In the genomic region with DNA sequence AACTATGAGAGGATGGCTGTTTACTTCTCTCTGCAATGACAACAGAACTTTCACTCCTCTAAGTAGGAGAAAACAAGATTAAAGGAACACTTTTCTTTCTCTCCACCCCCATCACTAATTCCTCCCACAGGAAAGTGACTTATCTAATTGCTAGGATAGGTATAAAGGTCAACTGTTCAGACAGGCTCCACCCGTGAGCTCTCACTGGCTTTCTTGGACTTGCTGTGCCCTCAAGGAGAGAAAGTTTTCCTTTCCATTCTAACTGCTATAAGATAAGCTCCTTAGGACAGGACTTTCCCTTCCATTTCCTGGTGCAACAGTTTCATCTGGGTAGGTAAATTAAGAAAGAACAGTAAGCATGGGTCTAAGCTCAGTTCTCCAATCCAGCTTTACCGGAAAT, we compare ENCODE assay signal across 19 cellular contexts. TPM values are rescaled to one million over a fixed set of nuclear protein-coding genes. Genes with fewer than 3 reads are reported as not detected.
DNase-seq lines count a peak whose midpoint lies in the region; ATAC-seq, FAIRE-seq and TF ChIP-seq lines count a peak whose summit lies in the region.
"Had no signal": no experiment of that assay in that cellular context is flagged by ENCODE, and none has a peak within 500 bp of the region (broad histone marks: within the 10 kb centered on the region; RNA-seq: fewer than 3 reads in every experiment).

No MANE protein-coding gene starts in this region.

- no peaks in the 10 kb centered on the region for H3K27me3 ChIP-seq in right cardiac atrium (ENCODE audit: control insufficient read depth, insufficient read depth)
- peaks cover 0 to 5% (median 0%) of the 10 kb centered on the region in 9 donors for H3K27me3 ChIP-seq in heart left ventricle
- H3K27me3 ChIP-seq in colonic mucosa = no peaks in the 10 kb centered on the region
- H3K27me3 ChIP-seq in mucosa of rectum (ENCODE audit: control insufficient read depth in 2 of 2, insufficient read depth in 2 of 2, low read length in 2 of 2) = no peaks in the 10 kb centered on the region
- H3K27me3 ChIP-seq: testis had no signal

- intact Hi-C loops in right cardiac atrium (cut with DNase I) = no loop called here
- intact Hi-C loops in heart left ventricle (cut with DNase I) = no loop called here
- intact Hi-C loops in colonic mucosa (cut with DNase I) = no loop called here

- DNase-seq in right cardiac atrium (no peak), heart left ventricle (no peak), colonic mucosa (peak; percentile 67), epidermal melanocyte (ENCODE audit: insufficient read length, low spot score) (no peak), HTR-8/SVneo (ENCODE audit: insufficient read length, low spot score) (no peak), NCI-H526 (lab: John Stamatoyannopoulos, UW) (no peak)
- DNase-seq: 8988T; activated CD4-positive, CD25-positive, alpha-beta regulatory T cell; effector CD8-positive, alpha-beta T cell; hypothalamus; NCI-H187 treated with DMSO at 0.1 percent for 48 hours; NCI-H446; SJCRH30; testis had no signal

- TF ChIP-seq CTCF in heart left ventricle (IDR thresholded peaks at IDR 0.05) = no peak
- TF ChIP-seq CTCF in colonic mucosa (IDR thresholded peaks at IDR 0.05) = no peak

- ATAC-seq in right cardiac atrium (peak; percentile 36 to 84), heart left ventricle (no peak), HG02763 (IDR thresholded peaks at IDR 0.05; ENCODE audit: unreplicated experiment) (no peak)
- ATAC-seq: activated T-helper 17 cell treated with anti-CD3 and anti-CD28 coated beads, Interleukin-2, amount 50 U/mL, for 72 hours had no signal

- no peak for TF ChIP-seq POLR2A in heart left ventricle (IDR thresholded peaks at IDR 0.05)

- H3K9me3 ChIP-seq in right cardiac atrium (ENCODE audit: control insufficient read depth, low read length) = no peaks in the 10 kb centered on the region
- H3K9me3 ChIP-seq in heart left ventricle = no peaks in the 10 kb centered on the region
- no peaks in the 10 kb centered on the region for H3K9me3 ChIP-seq in colonic mucosa
- H3K9me3 ChIP-seq in mucosa of rectum (ENCODE audit: control insufficient read depth in 2 of 2, low read length in 2 of 2) = no peaks in the 10 kb centered on the region
- H3K9me3 ChIP-seq: SJCRH30, testis had no signal

- FAIRE-seq in HTR-8/SVneo (lab: Jason Lieb, UNC) = no peak

- WGBS in right cardiac atrium = 66% methylated on average over 2 of the region's 2 CpGs
- 67 to 78% (median 72%) methylated on average over 2 of the region's 2 CpGs for WGBS in heart left ventricle, 4 donors

- no peaks in the 10 kb centered on the region for H3K4me1 ChIP-seq in right cardiac atrium (ENCODE audit: control insufficient read depth, insufficient read depth, low read length)
- H3K4me1 ChIP-seq in heart left ventricle = peaks cover 0 to 12% (median 0%) of the 10 kb centered on the region in 12 donors
- H3K4me1 ChIP-seq in colonic mucosa = no peaks in the 10 kb centered on the region
- H3K4me1 ChIP-seq in mucosa of rectum (ENCODE audit: control insufficient read depth in 2 of 2, insufficient read depth in 2 of 2, low read length in 2 of 2) = peaks cover 15 to 35% of the 10 kb centered on the region in 2 donors
- H3K4me1 ChIP-seq: SJCRH30 had no signal

- peak overlapping the region in 1 of 2 donors; percentile 64 for H3K9ac ChIP-seq in colonic mucosa (ENCODE audit: low read depth in 2 of 2, low read length in 2 of 2)
- peak overlapping the region in 1 of 2 donors; percentile 16 for H3K9ac ChIP-seq in mucosa of rectum (ENCODE audit: low read depth in 1 of 2, low read length in 2 of 2)

- H3K4me3 ChIP-seq in right cardiac atrium (ENCODE audit: low read length) = no peak overlapping the region
- H3K4me3 ChIP-seq in heart left ventricle = no peak overlapping the region
- no peak overlapping the region for H3K4me3 ChIP-seq in colonic mucosa
- peak overlapping the region; percentile 28 to 32 for H3K4me3 ChIP-seq in mucosa of rectum (ENCODE audit: low read length in 2 of 2)
- H3K4me3 ChIP-seq: cardiac muscle cell, SJCRH30, skin epidermis, testis had no signal

- H3K27ac ChIP-seq in right cardiac atrium (ENCODE audit: low read length) = no peak overlapping the region
- no peak overlapping the region for H3K27ac ChIP-seq in heart left ventricle
- H3K27ac ChIP-seq in colonic mucosa = peak overlapping the region; percentile 81
- H3K27ac ChIP-seq in mucosa of rectum (ENCODE audit: low read depth in 2 of 2, low read length in 2 of 2) = peak overlapping the region; percentile 80 to 83
- H3K27ac ChIP-seq: cardiac muscle cell, SJCRH30, skin epidermis had no signal

- H3K36me3 ChIP-seq in heart left ventricle (no peaks in the 10 kb centered on the region), colonic mucosa (no peaks in the 10 kb centered on the region), mucosa of rectum (ENCODE audit: control insufficient read depth in 2 of 2, insufficient read depth in 2 of 2, low read length in 2 of 2) (no peaks in the 10 kb centered on the region)
- H3K36me3 ChIP-seq: cardiac muscle cell, SJCRH30 had no signal

RNA-seq across cellular contexts. Expression of gene SLC41A2, which starts 4.8 kb away (rescaled TPM):
- 10 to 100 TPM in 2 of 4 donors, 1 to 10 TPM in 2; 7.2 to 15.7 (median 10.1) TPM for total RNA-seq in right cardiac atrium
- polyA plus RNA-seq in right cardiac atrium = 1.2 TPM
- 10 to 100 TPM in 2 of 9 donors, 1 to 10 TPM in 7; 1.3 to 12.8 (median 4.2) TPM for total RNA-seq in heart left ventricle
- 1 to 10 TPM in 1 of 2 donors, under 1 TPM in 1; 0.30 to 1.1 TPM for polyA plus RNA-seq in heart left ventricle
- 10 to 100 TPM; 43.7 to 90.9 TPM for total RNA-seq in colonic mucosa

RNA-seq across cellular contexts. Expression of gene NOPCHAP1, which starts 32.8 kb away (rescaled TPM):
- total RNA-seq in right cardiac atrium (10 to 100 TPM in 1 of 4 donors, 1 to 10 TPM in 3; 6.9 to 11.2 (median 8.9) TPM), heart left ventricle (10 to 100 TPM in 4 of 9 donors, 1 to 10 TPM in 5; 3.5 to 14.5 (median 9.3) TPM), colonic mucosa (10 to 100 TPM in 1 of 2 donors, 1 to 10 TPM in 1; 8.7 to 15.3 TPM)
- polyA plus RNA-seq in right cardiac atrium (5.0 TPM), heart left ventricle (1 to 10 TPM; 5.6 to 7.4 TPM)

Comparison
In these comparisons a context has a peak if more than half of its experiments do, and no peak if none do; other contexts are left out.
1. ATAC-seq: peak in right cardiac atrium (2 of 2); none in heart left ventricle (0 of 4) and HG02763 (single experiment).
2. H3K27ac ChIP-seq: peak in colonic mucosa (single experiment) and mucosa of rectum (2 of 2); none in right cardiac atrium (single experiment) and heart left ventricle (0 of 12).
3. H3K4me3 ChIP-seq: peak in mucosa of rectum (2 of 2); none in right cardiac atrium (single experiment), heart left ventricle (0 of 12) and colonic mucosa (single experiment).